Comparison of ENCODE assay signal across 11 cellular contexts in genomic region chr1:117171900-117172501, GRCh38. TPM values are rescaled to one million over a fixed set of nuclear protein-coding genes. Genes with fewer than 3 reads are reported as not detected.
DNase-seq lines count a peak whose midpoint lies in the region; ATAC-seq, FAIRE-seq and TF ChIP-seq lines count a peak whose summit lies in the region.
"Had no signal": no experiment of that assay in that cellular context is flagged by ENCODE, and none has a peak within 500 bp of the region (broad histone marks: within the 10 kb centered on the region; RNA-seq: fewer than 3 reads in every experiment).

No MANE protein-coding gene starts in this region.

- TF ChIP-seq CTCF in H1 (IDR thresholded peaks at IDR 0.05; ENCODE audit: control extremely low read depth in 1 of 3, insufficient read depth in 1 of 3, low read depth in 1 of 3, low read length in 3 of 3) (no peak), lower lobe of right lung (IDR thresholded peaks at IDR 0.05) (no peak)

- H3K14ac ChIP-seq in H1 (ENCODE audit: insufficient read length), result no peak overlapping the region

- H3K79me2 ChIP-seq in H1 (ENCODE audit: control insufficient read depth in 1 of 2, insufficient read depth in 2 of 2, low read length in 2 of 2), result no peaks in the 10 kb centered on the region
- H3K79me2 ChIP-seq: hepatocyte had no signal

- H3K27me3 ChIP-seq in H1 (replicated peaks in 1 of 4; ENCODE audit: control insufficient read depth in 3 of 4, extremely low read depth in 1 of 4, insufficient read depth in 3 of 4, low read length in 3 of 4) (no peaks in the 10 kb centered on the region), lower lobe of right lung (ENCODE audit: low read depth) (no peaks in the 10 kb centered on the region)
- H3K27me3 ChIP-seq: hepatocyte had no signal

- H4K5ac ChIP-seq in H1 (ENCODE audit: insufficient read length, low read depth, low read length), result peak overlapping the region; percentile 75

- H3K36me3 ChIP-seq in H1 (ENCODE audit: control insufficient read depth in 2 of 4, insufficient read depth in 4 of 4, low read length in 3 of 4) (no peaks in the 10 kb centered on the region), lower lobe of right lung (no peaks in the 10 kb centered on the region)

- 0 out of 2 replicates have a peak overlapping the region, but pooled peaks have one; percentile 2 for H2BK20ac ChIP-seq in H1 (ENCODE audit: low read length)

- intact Hi-C loops in lower lobe of right lung (cut with DNase I), result no loop called here

- H3K9me3 ChIP-seq in H1 (ENCODE audit: insufficient read depth in 2 of 2, low read depth in 1 of 2, low read length in 1 of 2) (no peaks in the 10 kb centered on the region; a peak in 1 of 4 replicates), lower lobe of right lung (no peaks in the 10 kb centered on the region)

- ATAC-seq in lower lobe of right lung (peak; percentile 58 to 59), GM19328 (IDR thresholded peaks at IDR 0.05; ENCODE audit: unreplicated experiment) (no peak)
- ATAC-seq: Panc1 had no signal

- no peak overlapping the region; the same call in 1 of the 2 replicates for H4K8ac ChIP-seq in H1 (ENCODE audit: extremely low read depth, insufficient read depth, low read length)

- peak overlapping the region; percentile 21 for H3K18ac ChIP-seq in H1 (ENCODE audit: extremely low read depth, low read length)

- FAIRE-seq in H1 (lab: Jason Lieb, UNC), result no peak

- no peak overlapping the region for H2BK120ac ChIP-seq in H1 (replicated peaks; ENCODE audit: low read depth, low read length)

- H3K79me1 ChIP-seq in H1 (ENCODE audit: low read depth, low read length), result no peaks in the 10 kb centered on the region

- WGBS in H1 (ENCODE audit: extremely low coverage in 1 of 2, insufficient coverage in 1 of 2, insufficient read length in 1 of 2, insufficient replicate concordance in 2 of 2, low coverage in 1 of 2, low lambda C conversion rate in 2 of 2, missing lambda C conversion rate in 1 of 2), 2 experiments, result 76% methylated on average over 18 of the region's 18 CpGs; no CpG with 5 or more reads in 1 of the 2 experiments

- no peak overlapping the region for H2AK5ac ChIP-seq in H1 (ENCODE audit: low read depth, low read length)

- in situ Hi-C loops in ACHN (cut with HindIII; ENCODE audit: low pct_ligation_motif_present, low pct_unique_long_range_greater_than_20kb, low sequenced_read_pairs), result no loop called here

- no peaks in the 10 kb centered on the region for H4K20me1 ChIP-seq in H1 (replicated peaks in 1 of 2; ENCODE audit: control insufficient read depth in 1 of 2, insufficient read depth in 2 of 2, low read length in 2 of 2)

- 0 out of 2 replicates have a peak overlapping the region, but pooled peaks have one; percentile 30 for H2AFZ ChIP-seq in H1 (ENCODE audit: low read length)
- H2AFZ ChIP-seq: hepatocyte had no signal

- 0 out of 2 replicates have a peak overlapping the region, but pooled peaks have one; percentile 12 for H2BK5ac ChIP-seq in H1 (ENCODE audit: low read depth, low read length)

- no peak overlapping the region for H3K56ac ChIP-seq in H1 (replicated peaks; ENCODE audit: insufficient read length, low read depth, low read length)

- TF ChIP-seq RAD21 in H1 (IDR thresholded peaks at IDR 0.05 in 1 of 2, conservative IDR thresholded peaks at IDR 0.05 in 1 of 2; ENCODE audit: low read depth in 2 of 2, low read length in 2 of 2), result peak in 1 of 2 experiments; percentile 12; a peak in 1 of 4 replicates

- H4K91ac ChIP-seq in H1 (replicated peaks; ENCODE audit: insufficient read length, low read length), result no peak overlapping the region

- H3K27ac ChIP-seq in H1 (ENCODE audit: low read depth, low read length), result 0 out of 2 replicates have a peak overlapping the region, but pooled peaks have one; percentile 4
- no peak overlapping the region for H3K27ac ChIP-seq in lower lobe of right lung
- H3K27ac ChIP-seq: hepatocyte had no signal

- no peak overlapping the region for H3K23ac ChIP-seq in H1 (ENCODE audit: insufficient read length)

- no peak for TF ChIP-seq POLR2A in H1 (IDR thresholded peaks at IDR 0.05; ENCODE audit: control extremely low read depth in 1 of 2, low read depth in 2 of 2, low read length in 2 of 2)

- no peak overlapping the region for H3K4me3 ChIP-seq in H1 (ENCODE audit: extremely low read depth in 1 of 4, insufficient read depth in 2 of 4, low read depth in 3 of 4, low read length in 4 of 4)
- H3K4me3 ChIP-seq in lower lobe of right lung, result no peak overlapping the region
- H3K4me3 ChIP-seq: hepatocyte had no signal

- peak overlapping the region; percentile 71; the same call in 1 of the 2 replicates for H2BK12ac ChIP-seq in H1 (ENCODE audit: low read depth, low read length)

- H3K4me1 ChIP-seq in H1 (replicated peaks in 1 of 4; ENCODE audit: control insufficient read depth in 3 of 4, insufficient read depth in 4 of 4, low read length in 3 of 4) (peaks cover 3 to 15% (median 8%) of the 10 kb centered on the region in 4 experiments; a peak in 5 of 7 replicates), lower lobe of right lung (no peaks in the 10 kb centered on the region)

- no peak overlapping the region for H3K4ac ChIP-seq in H1 (replicated peaks; ENCODE audit: insufficient read length, low read depth, low read length)

- no peaks in the 10 kb centered on the region for H3K23me2 ChIP-seq in H1 (ENCODE audit: low read depth, low read length)

- H2BK15ac ChIP-seq in H1 (ENCODE audit: low read length), result no peak overlapping the region

- no peak for TF ChIP-seq EP300 in H1 (IDR thresholded peaks at IDR 0.05; ENCODE audit: borderline replicate concordance in 1 of 2, low read depth in 2 of 2, low read length in 2 of 2)

- CTCF ChIA-PET in H1 (lab: Charles Lee; ENCODE audit: partially characterized antibody), result interaction anchor here (0.6 to 1.4 kb wide), 3 partner anchors 35 to 112 kb away, joined by 3 to 5 read pairs (median 3); no protein-coding TSS in a partner anchor

- peak overlapping the region in 1 of 2 experiments; percentile 4; a peak in 1 of 4 replicates for H3K4me2 ChIP-seq in H1 (ENCODE audit: insufficient read depth in 1 of 2, low read depth in 2 of 2, low read length in 2 of 2)
- H3K4me2 ChIP-seq: hepatocyte had no signal

- no peak overlapping the region for H3K9ac ChIP-seq in H1 (replicated peaks in 1 of 4; ENCODE audit: extremely low read depth in 1 of 4, low read depth in 3 of 4, low read length in 3 of 4)

- DNase-seq in ACHN, result peak; percentile 36
- peak; percentile 77 for DNase-seq in NCI-H226
- DNase-seq in H1 (ENCODE audit: low read depth in 1 of 2, low spot score in 2 of 2), result no peak
- DNase-seq in lower lobe of right lung, result peak; percentile 57
- no peak for DNase-seq in HCEC 1CT
- no peak for DNase-seq in NCI-H1436 (lab: John Stamatoyannopoulos, UW)
- DNase-seq in T-helper 2 cell, result no peak
- DNase-seq: activated CD4-positive, alpha-beta T cell treated with anti-CD3 and anti-CD28 coated beads for 48 hours had no signal

- POLR2A ChIA-PET in H1 (lab: Charles Lee; ENCODE audit: partially characterized antibody), result interaction anchor here (1.4 kb wide), 1 partner anchor 49 kb away, joined by 4 read pairs; no protein-coding TSS in a partner anchor

TF ChIP-seq in H1, 55 proteins besides CTCF, POLR2A, EP300 and RAD21:
- TF ChIP-seq HDAC2 (IDR thresholded peaks at IDR 0.05; ENCODE audit: borderline replicate concordance in 1 of 2, low read depth in 2 of 2, low read length in 2 of 2) (0 out of 4 replicates have a peak, but pooled peaks of 1 of the 2 experiments have one; percentile 14), BACH1 (IDR thresholded peaks at IDR 0.05; ENCODE audit: low read length) (no peak), NANOG (IDR thresholded peaks at IDR 0.05; ENCODE audit: insufficient read depth, low read depth, low read length, poor library complexity, severe bottlenecking) (peak; percentile 26), EGR1 (IDR thresholded peaks at IDR 0.05; ENCODE audit: borderline replicate concordance, low read depth, low read length) (peak; percentile 66), CEBPB (IDR thresholded peaks at IDR 0.05; ENCODE audit: low read depth, low read length) (peak; percentile 79)

RNA-seq across cellular contexts. Expression of gene VTCN1, which starts 38.7 kb away (rescaled TPM):
- 0.27 TPM in 1 of 2 replicates, not detected in the other for total RNA-seq in H1 (2021; fragmentation: NEBNext Ultra II Directional; extraction: Animal tissue kit (Norgen Biotek cat#: 25700))
- polyA plus RNA-seq in H1 (2011; rRNA removed), result 0.08 and 0.32 TPM in 2 replicates
- 0.23 TPM for polyA plus RNA-seq in H1 (2011; cell fraction: cytosol; rRNA removed)
- 0.13 TPM for polyA plus RNA-seq in H1 (2011; cell fraction: nucleus; rRNA removed)
- 0.25 to 0.53 TPM (median 0.42 TPM) in 4 replicates for polyA plus RNA-seq in H1 (2012, experiment 1 of 2)
- polyA plus RNA-seq in H1 (2012, experiment 2 of 2), result 0.07 TPM
- polyA plus RNA-seq in H1 (2013, experiment 1 of 2), result 0.04 TPM
- polyA plus RNA-seq in H1 (2013, experiment 2 of 2), result 0.04 TPM
- 0.13 and 0.41 TPM in 2 replicates for polyA minus RNA-seq in H1 (2011; rRNA and poly(A)+ RNA removed)
- polyA minus RNA-seq in H1 (2011; cell fraction: cytosol; rRNA and poly(A)+ RNA removed), result not detected
- 0.30 TPM for polyA minus RNA-seq in H1 (2011; cell fraction: nucleus; rRNA and poly(A)+ RNA removed)
- 0.77 TPM for total RNA-seq in lower lobe of right lung

RNA-seq across cellular contexts. Expression of gene TRIM45, which starts 50.5 kb away (rescaled TPM):
- 15.6 and 16.7 TPM in 2 replicates for total RNA-seq in H1 (2021; fragmentation: NEBNext Ultra II Directional; extraction: Animal tissue kit (Norgen Biotek cat#: 25700))
- 13.7 and 15.0 TPM in 2 replicates for polyA plus RNA-seq in H1 (2011; rRNA removed)
- polyA plus RNA-seq in H1 (2011; cell fraction: cytosol; rRNA removed), result 22.2 TPM
- polyA plus RNA-seq in H1 (2011; cell fraction: nucleus; rRNA removed), result 25.4 TPM
- polyA plus RNA-seq in H1 (2012, experiment 1 of 2), result 17.4 to 23.5 TPM (median 19.7 TPM) in 4 replicates
- polyA plus RNA-seq in H1 (2012, experiment 2 of 2), result 5.0 TPM
- polyA plus RNA-seq in H1 (2013, experiment 1 of 2), result 9.2 TPM
- 7.9 TPM for polyA plus RNA-seq in H1 (2013, experiment 2 of 2)
- polyA minus RNA-seq in H1 (2011; rRNA and poly(A)+ RNA removed), result 12.7 and 13.1 TPM in 2 replicates
- 7.6 TPM for polyA minus RNA-seq in H1 (2011; cell fraction: cytosol; rRNA and poly(A)+ RNA removed)
- polyA minus RNA-seq in H1 (2011; cell fraction: nucleus; rRNA and poly(A)+ RNA removed), result 10.7 TPM
- 2.1 TPM for total RNA-seq in lower lobe of right lung

Comparison
In these comparisons a context has a peak if more than half of its experiments do, and no peak if none do; other contexts are left out.
1. DNase-seq: peak in ACHN (single experiment), NCI-H226 (single experiment) and lower lobe of right lung (single experiment); none in H1 (0 of 2), HCEC 1CT (single experiment), NCI-H1436 (single experiment) and T-helper 2 cell (0 of 5).